ENCODE assay signal across 12 cellular contexts in genomic region chr2:232477751-232478510, GRCh38. TPM values are rescaled to one million over a fixed set of nuclear protein-coding genes. Genes with fewer than 3 reads are reported as not detected.
A peak's percentile ranks its signal among the peaks of the same experiment; 100 is the strongest.
DNase-seq lines count a peak whose midpoint lies in the region; ATAC-seq lines count a peak whose summit lies in the region.
"Had no signal": no experiment of that assay in that cellular context is flagged by ENCODE, and none has a peak within 500 bp of the region (broad histone marks: within the 10 kb centered on the region; RNA-seq: fewer than 3 reads in every experiment).

No MANE protein-coding gene starts in this region.

- ATAC-seq in activated CD8-positive, alpha-beta memory T cell treated with anti-CD3 and anti-CD28 coated beads, Interleukin-2, amount 10 ng/mL, durations not matched to agents 7 days and 5 days = no peak
- ATAC-seq in stimulated activated naive CD8-positive, alpha-beta T cell treated with anti-CD3 and anti-CD28 coated beads, Interleukin-15, amount 100 ng/mL, for 72 hours = peak; percentile 11
- no peak for ATAC-seq in stimulated activated naive CD8-positive, alpha-beta T cell treated with anti-CD3 and anti-CD28 coated beads, Interleukin-15, Interleukin-2, amounts not matched to agents 100 U/mL and 50 U/mL, for 24 hours
- no peak for ATAC-seq in HG03565 (IDR thresholded peaks at IDR 0.05; ENCODE audit: unreplicated experiment)
- ATAC-seq in HG02571 (IDR thresholded peaks at IDR 0.05; ENCODE audit: unreplicated experiment) = no peak
- ATAC-seq: HCT116 had no signal

- no peaks in the 10 kb centered on the region for H3K9me3 Mint-ChIP-seq in activated CD8-positive, alpha-beta memory T cell treated with anti-CD3 and anti-CD28 coated beads, Interleukin-2, amount 10 ng/mL, durations not matched to agents 7 days and 5 days (ENCODE audit: low read depth)
- peaks cover 2 to 3% of the 10 kb centered on the region in 2 donors for H3K9me3 Mint-ChIP-seq in stimulated activated naive CD8-positive, alpha-beta T cell treated with anti-CD3 and anti-CD28 coated beads, Interleukin-15, amount 100 ng/mL, for 72 hours

- no peaks in the 10 kb centered on the region for H3K36me3 Mint-ChIP-seq in activated CD8-positive, alpha-beta memory T cell treated with anti-CD3 and anti-CD28 coated beads, Interleukin-2, amount 10 ng/mL, durations not matched to agents 7 days and 5 days

- no peak overlapping the region for H3K4me3 Mint-ChIP-seq in activated CD8-positive, alpha-beta memory T cell treated with anti-CD3 and anti-CD28 coated beads, Interleukin-2, amount 10 ng/mL, durations not matched to agents 7 days and 5 days
- H3K4me3 Mint-ChIP-seq in stimulated activated naive CD8-positive, alpha-beta T cell treated with anti-CD3 and anti-CD28 coated beads, Interleukin-15, amount 100 ng/mL, for 72 hours = no peak overlapping the region

- peaks cover 14% of the 10 kb centered on the region for H3K27me3 Mint-ChIP-seq in activated CD8-positive, alpha-beta memory T cell treated with anti-CD3 and anti-CD28 coated beads, Interleukin-2, amount 10 ng/mL, durations not matched to agents 7 days and 5 days
- peaks cover 47% of the 10 kb centered on the region for H3K27me3 Mint-ChIP-seq in stimulated activated naive CD8-positive, alpha-beta T cell treated with anti-CD3 and anti-CD28 coated beads, Interleukin-15, amount 100 ng/mL, for 72 hours

- CTCF ChIA-PET in activated CD8-positive, alpha-beta memory T cell treated with anti-CD3 and anti-CD28 coated beads, Interleukin-2, amount 10 ng/mL, durations not matched to agents 7 days and 5 days (lab: Charles Lee) = no interaction called here

- peak; percentile 9 for DNase-seq in activated CD8-positive, alpha-beta memory T cell treated with anti-CD3 and anti-CD28 coated beads, Interleukin-2, amount 50 U/mL, for 4 hours
- no peak for DNase-seq in activated CD8-positive, alpha-beta memory T cell treated with anti-CD3 and anti-CD28 coated beads, Interleukin-2, amount 10 ng/mL, durations not matched to agents 7 days and 5 days
- DNase-seq in stimulated activated naive CD8-positive, alpha-beta T cell treated with anti-CD3 and anti-CD28 coated beads, Interleukin-15, amount 100 ng/mL, for 72 hours = no peak
- no peak for DNase-seq in stimulated activated naive CD8-positive, alpha-beta T cell treated with anti-CD3 and anti-CD28 coated beads, Interleukin-15, Interleukin-2, amounts not matched to agents 100 U/mL and 50 U/mL, for 24 hours
- DNase-seq in mesenteric fat pad (ENCODE audit: low spot score) = peak; percentile 74
- no peak for DNase-seq in amygdala (lab: John Stamatoyannopoulos, UW)
- DNase-seq: Caco-2 had no signal

- H3K27ac Mint-ChIP-seq in activated CD8-positive, alpha-beta memory T cell treated with anti-CD3 and anti-CD28 coated beads, Interleukin-2, amount 10 ng/mL, durations not matched to agents 7 days and 5 days = no peak overlapping the region
- peak overlapping the region in 1 of 2 donors; percentile 44 for H3K27ac Mint-ChIP-seq in stimulated activated naive CD8-positive, alpha-beta T cell treated with anti-CD3 and anti-CD28 coated beads, Interleukin-15, amount 100 ng/mL, for 72 hours

- no peaks in the 10 kb centered on the region for H3K4me1 Mint-ChIP-seq in activated CD8-positive, alpha-beta memory T cell treated with anti-CD3 and anti-CD28 coated beads, Interleukin-2, amount 10 ng/mL, durations not matched to agents 7 days and 5 days
- H3K4me1 Mint-ChIP-seq in stimulated activated naive CD8-positive, alpha-beta T cell treated with anti-CD3 and anti-CD28 coated beads, Interleukin-15, amount 100 ng/mL, for 72 hours = no peaks in the 10 kb centered on the region

RNA-seq across cellular contexts. Expression of gene ECEL1, which starts 9.7 kb away (rescaled TPM):
- under 1 TPM in 1 of 2 experiments, not detected in 1; 0.21 TPM for total RNA-seq in activated CD8-positive, alpha-beta memory T cell treated with anti-CD3 and anti-CD28 coated beads, Interleukin-2, amount 10 ng/mL, durations not matched to agents 7 days and 5 days
- total RNA-seq in mesenteric fat pad = 0.35 TPM
- total RNA-seq: A172, HT-29 had no signal

RNA-seq across cellular contexts. Expression of gene ALPI, which starts 22.0 kb away (rescaled TPM):
- total RNA-seq in activated CD8-positive, alpha-beta memory T cell treated with anti-CD3 and anti-CD28 coated beads, Interleukin-2, amount 10 ng/mL, durations not matched to agents 7 days and 5 days = not detected
- 0.71 TPM for total RNA-seq in mesenteric fat pad
- total RNA-seq: A172, HT-29 had no signal

RNA-seq across cellular contexts. Expression of gene PRSS56, which starts 42.3 kb away (rescaled TPM):
- not detected for total RNA-seq in activated CD8-positive, alpha-beta memory T cell treated with anti-CD3 and anti-CD28 coated beads, Interleukin-2, amount 10 ng/mL, durations not matched to agents 7 days and 5 days
- total RNA-seq in mesenteric fat pad = not detected
- total RNA-seq: A172, Caco-2, HT-29 had no signal

RNA-seq across cellular contexts. Expression of gene CHRND, which starts 48.0 kb away (rescaled TPM):
- total RNA-seq in activated CD8-positive, alpha-beta memory T cell treated with anti-CD3 and anti-CD28 coated beads, Interleukin-2, amount 10 ng/mL, durations not matched to agents 7 days and 5 days = not detected
- total RNA-seq in mesenteric fat pad = not detected
- total RNA-seq: A172, Caco-2, HT-29 had no signal

Comparison
In these comparisons a context has a peak if more than half of its experiments do, and no peak if none do; other contexts are left out.
1. DNase-seq: peak in activated CD8-positive, alpha-beta memory T cell treated with anti-CD3 and anti-CD28 coated beads, Interleukin-2, amount 50 U/mL, for 4 hours (single experiment) and mesenteric fat pad (single experiment); none in activated CD8-positive, alpha-beta memory T cell treated with anti-CD3 and anti-CD28 coated beads, Interleukin-2, amount 10 ng/mL, durations not matched to agents 7 days and 5 days (single experiment), stimulated activated naive CD8-positive, alpha-beta T cell treated with anti-CD3 and anti-CD28 coated beads, Interleukin-15, amount 100 ng/mL, for 72 hours (0 of 2), stimulated activated naive CD8-positive, alpha-beta T cell treated with anti-CD3 and anti-CD28 coated beads, Interleukin-15, Interleukin-2, amounts not matched to agents 100 U/mL and 50 U/mL, for 24 hours (single experiment) and amygdala (0 of 56).